ENCODE assay signal across 7 cellular contexts in genomic region chr3:17635675-17636074, GRCh38.
DNase-seq lines count a peak whose midpoint lies in the region; ATAC-seq and TF ChIP-seq lines count a peak whose summit lies in the region.
"Not testable (repeated sequence)": the region's sequence is repeated elsewhere in the genome, so short reads cannot be mapped to it uniquely, and the experiment has no call there.

No MANE protein-coding gene starts in this region.

- in situ Hi-C loops in Caki2 (cut with HindIII; ENCODE audit: low pct_unique_long_range_greater_than_20kb, low sequenced_read_pairs): not testable (repeated sequence)

- not testable (repeated sequence) for BruUV-seq in PC-3 (replicated peaks; lab: Mats Ljungman, UMichigan)

- intact Hi-C loops in PC-3 (cut with micrococcal nuclease): not testable (repeated sequence)
- intact Hi-C loops in ascending aorta (cut with DNase I): loop anchor here (5.0 to 10.0 kb wide), 3 partner anchors 98 to 792 kb away; partner anchors contain the start of gene SATB1

- H3K36me3 Mint-ChIP-seq in osteocyte (ENCODE audit: unreplicated experiment): not testable (repeated sequence)

- H3K79me2 ChIP-seq in PC-3 (ENCODE audit: low read length): peaks cover 12% of the 10 kb centered on the region

- H3K27me3 Mint-ChIP-seq in osteocyte (ENCODE audit: unreplicated experiment): not testable (repeated sequence)

- not testable (repeated sequence) for H3K4me2 ChIP-seq in PC-3 (ENCODE audit: low read length)

- H3K9me3 Mint-ChIP-seq in osteocyte (ENCODE audit: unreplicated experiment): not testable (repeated sequence)

- not testable (repeated sequence) for H3K9me2 ChIP-seq in PC-3 (replicated peaks; ENCODE audit: low read length)

- not testable (repeated sequence) for H2AFZ ChIP-seq in PC-3 (ENCODE audit: low read length)

- DNase-seq in Caki2 (ENCODE audit: low read depth) (peak; percentile 50), HCEC 1CT (peak; percentile 11), PC-3 (peak; percentile 48), ascending aorta (ENCODE audit: low spot score in 2 of 2) (peak in 1 of 2 donors; percentile 73), dedifferentiated amniotic fluid mesenchymal stem cell (ENCODE audit: extremely low spot score) (peak; percentile 29), fibroblast of the conjunctiva (ENCODE audit: low read depth) (peak; percentile 29)
- not testable (repeated sequence) for DNase-seq in osteocyte (ENCODE audit: extremely low spot score, unreplicated experiment)

- ATAC-seq in PC-3: peak; percentile 51

- TF ChIP-seq CTCF in PC-3 (conservative IDR thresholded peaks at IDR 0.05; ENCODE audit: low read depth, low read length); ascending aorta (IDR thresholded peaks at IDR 0.05); osteocyte (IDR thresholded peaks at IDR 0.05): not testable (repeated sequence)

- H3K27me3 ChIP-seq in PC-3 (ENCODE audit: low read length); ascending aorta: not testable (repeated sequence)

- H4K20me1 ChIP-seq in PC-3 (ENCODE audit: low read length): not testable (repeated sequence)

- CTCF ChIA-PET in PC-3 (lab: Charles Lee): not testable (repeated sequence)

- H3K4me1 ChIP-seq in PC-3 (ENCODE audit: insufficient read depth, low read length) (peaks cover 44% of the 10 kb centered on the region), ascending aorta (peaks cover 7 to 38% of the 10 kb centered on the region in 2 donors)

- H3K36me3 ChIP-seq in PC-3 (ENCODE audit: low read depth, low read length); ascending aorta: not testable (repeated sequence)

- not testable (repeated sequence) for H3K27ac ChIP-seq in PC-3 (ENCODE audit: low read length)
- peak overlapping the region; percentile 73 to 85 for H3K27ac ChIP-seq in ascending aorta

- H3F3A ChIP-seq in PC-3 (ENCODE audit: low read length, unreplicated experiment): not testable (repeated sequence)

- peak overlapping the region; percentile 68 for H3K27ac Mint-ChIP-seq in osteocyte (ENCODE audit: unreplicated experiment)

- not testable (repeated sequence) for H3K4me3 Mint-ChIP-seq in osteocyte (ENCODE audit: unreplicated experiment)

- POLR2A ChIA-PET in PC-3 (lab: Charles Lee; ENCODE audit: unreplicated experiment): not testable (repeated sequence)

- not testable (repeated sequence) for H3K4me3 ChIP-seq in PC-3 (ENCODE audit: low read length); ascending aorta

- H3K9ac ChIP-seq in PC-3 (ENCODE audit: low read length): not testable (repeated sequence)

- H3K4me1 Mint-ChIP-seq in osteocyte (ENCODE audit: unreplicated experiment): peaks cover 66% of the 10 kb centered on the region

- H3K9me3 ChIP-seq in PC-3 (ENCODE audit: low read length); ascending aorta: not testable (repeated sequence)
